8 cellular contexts compared by ENCODE assay signal in genomic region chr4:145098675-145099037, GRCh38. TPM values are rescaled to one million over a fixed set of nuclear protein-coding genes. Genes with fewer than 3 reads are reported as not detected.
DNase-seq lines count a peak whose midpoint lies in the region; ATAC-seq lines count a peak whose summit lies in the region.

No MANE protein-coding gene starts in this region.

- H4K91ac ChIP-seq in trophoblast cell (ENCODE audit: low read depth, low read length), result peak overlapping the region; percentile 70

- H2BK5ac ChIP-seq in trophoblast cell (ENCODE audit: low read depth, low read length, poor library complexity), result peak overlapping the region; percentile 65

- intact Hi-C loops in Right ventricle myocardium inferior (cut with DNase I) (no loop called here), cardiac septum (cut with DNase I) (loop anchor here (5.0 to 10.0 kb wide), 2 partner anchors 79 to 924 kb away; no protein-coding TSS in a partner anchor)

- H3K79me2 ChIP-seq in trophoblast cell (ENCODE audit: control insufficient read depth, insufficient read depth, low read length, poor library complexity), result peaks cover 9% of the 10 kb centered on the region

- peak overlapping the region; percentile 63 for H3K14ac ChIP-seq in trophoblast cell (ENCODE audit: low read length)

- H2AFZ ChIP-seq in trophoblast cell (ENCODE audit: insufficient read depth, low read length, poor library complexity), result peak overlapping the region; percentile 97

- peak overlapping the region; percentile 58 for H2BK120ac ChIP-seq in trophoblast cell (ENCODE audit: insufficient read depth, low read length, poor library complexity)

- H4K8ac ChIP-seq in trophoblast cell (ENCODE audit: low read depth, low read length), result peak overlapping the region; percentile 85

- peak overlapping the region; percentile 75 for H3K4me2 ChIP-seq in trophoblast cell (ENCODE audit: low read length)

- peak overlapping the region; percentile 95 for H3K9ac ChIP-seq in trophoblast cell (ENCODE audit: low read length)

- H2BK12ac ChIP-seq in trophoblast cell (ENCODE audit: low read length), result no peak overlapping the region

- H4K12ac ChIP-seq in trophoblast cell (ENCODE audit: low read depth, low read length), result peak overlapping the region; percentile 71

- H3K79me1 ChIP-seq in trophoblast cell (ENCODE audit: low read length), result peaks cover 8% of the 10 kb centered on the region

- H2AK5ac ChIP-seq in trophoblast cell (ENCODE audit: low read length), result peak overlapping the region; percentile 15

- no peaks in the 10 kb centered on the region for H3K9me3 ChIP-seq in trophoblast cell (ENCODE audit: insufficient read depth, low read depth, low read length)

- no peak for DNase-seq in Right ventricle myocardium inferior (ENCODE audit: missing footprints)
- no peak for DNase-seq in cardiac septum (ENCODE audit: low spot score)
- DNase-seq in NOMO-1 treated with DMSO at 0.1 percent for 48 hours (lab: John Stamatoyannopoulos, UW; ENCODE audit: unreplicated experiment), result peak; percentile 55
- peak; percentile 50 for DNase-seq in activated naive CD4-positive, alpha-beta T cell treated with anti-CD3 and anti-CD28 coated beads, Interleukin-2, amount 50 U/mL, for 16 hours
- peak; percentile 48 for DNase-seq in glomerular visceral epithelial cell (ENCODE audit: extremely low spot score)
- DNase-seq in trophoblast cell, result peak; percentile 33 to 70
- no peak for DNase-seq in middle frontal gyrus (ENCODE audit: extremely low spot score, low spot score)

- no CpG with 5 or more reads among the region's 9 CpGs for WGBS in trophoblast cell (ENCODE audit: extremely low coverage, insufficient coverage, insufficient read length)

- no peaks in the 10 kb centered on the region for H3K27me3 ChIP-seq in trophoblast cell (ENCODE audit: insufficient read depth, low read length)

- ATAC-seq in Right ventricle myocardium inferior, result peak; percentile 28
- peak; percentile 15 for ATAC-seq in HG02981 (IDR thresholded peaks at IDR 0.05; ENCODE audit: unreplicated experiment)

- H3K4ac ChIP-seq in trophoblast cell (ENCODE audit: low read depth, low read length), result peak overlapping the region; percentile 36

- peaks cover 0 to 6% of the 10 kb centered on the region in 2 experiments for H3K36me3 ChIP-seq in trophoblast cell (ENCODE audit: control insufficient read depth in 1 of 2, insufficient read depth in 2 of 2, low read length in 2 of 2)

- peak overlapping the region; percentile 87 for H3K4me3 ChIP-seq in trophoblast cell (ENCODE audit: low read depth, low read length)

- peak overlapping the region; percentile 42 for H3K18ac ChIP-seq in trophoblast cell (ENCODE audit: low read length)

- H3K4me1 ChIP-seq in trophoblast cell (ENCODE audit: control insufficient read depth in 1 of 2, insufficient read depth in 2 of 2, low read length in 2 of 2), result peaks cover 3 to 5% of the 10 kb centered on the region in 2 experiments

- H3K23ac ChIP-seq in trophoblast cell (ENCODE audit: low read length), result no peak overlapping the region

- H3K27ac ChIP-seq in trophoblast cell (ENCODE audit: low read depth, low read length), result peak overlapping the region; percentile 47

RNA-seq across cellular contexts. Expression of gene ABCE1, which starts 0.5 kb away (rescaled TPM):
- total RNA-seq in Right ventricle myocardium inferior (30.6 TPM), cardiac septum (39.5 TPM)
- 49.1 TPM in 2 replicates for polyA plus RNA-seq in trophoblast cell (2013)

RNA-seq across cellular contexts. Expression of gene ANAPC10, which starts 0.7 kb away (rescaled TPM):
- total RNA-seq in Right ventricle myocardium inferior (12.7 TPM), cardiac septum (20.8 TPM)
- 13.8 and 14.1 TPM in 2 replicates for polyA plus RNA-seq in trophoblast cell (2013)

Comparison
In these comparisons a context has a peak if more than half of its experiments do, and no peak if none do; other contexts are left out.
1. DNase-seq: peak in NOMO-1 treated with DMSO at 0.1 percent for 48 hours (single experiment), activated naive CD4-positive, alpha-beta T cell treated with anti-CD3 and anti-CD28 coated beads, Interleukin-2, amount 50 U/mL, for 16 hours (single experiment), glomerular visceral epithelial cell (single experiment) and trophoblast cell (2 of 2); none in Right ventricle myocardium inferior (single experiment), cardiac septum (single experiment) and middle frontal gyrus (single experiment).